Comparison of ENCODE assay signal across 11 cellular contexts in the genomic region with DNA sequence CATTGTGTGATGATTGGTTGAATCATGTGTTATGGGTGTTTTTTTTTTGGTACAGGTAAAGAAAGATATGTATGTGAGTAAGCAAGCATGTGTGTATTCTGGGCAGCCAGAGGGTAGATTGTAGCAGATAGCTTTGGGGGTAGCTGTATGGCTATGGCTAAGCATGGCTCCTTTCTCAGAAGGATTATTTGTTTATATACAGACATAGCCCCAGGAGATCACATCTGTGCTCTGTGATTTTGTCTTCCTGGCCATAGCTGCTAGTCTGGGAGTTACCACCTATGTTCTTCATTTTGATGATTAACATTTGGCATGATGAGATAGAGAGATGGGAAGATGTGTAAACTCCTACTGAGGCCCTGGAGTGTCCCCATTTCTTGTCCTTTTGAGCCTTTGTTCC. TPM values are rescaled to one million over a fixed set of nuclear protein-coding genes. Genes with fewer than 3 reads are reported as not detected.
A peak's percentile ranks its signal among the peaks of the same experiment; 100 is the strongest.
DNase-seq lines count a peak whose midpoint lies in the region; ATAC-seq and TF ChIP-seq lines count a peak whose summit lies in the region.
"Had no signal": no experiment of that assay in that cellular context is flagged by ENCODE, and none has a peak within 500 bp of the region (broad histone marks: within the 10 kb centered on the region; RNA-seq: fewer than 3 reads in every experiment).

No MANE protein-coding gene starts in this region.

- peaks cover 51% of the 10 kb centered on the region for H3K4me1 ChIP-seq in left ventricle myocardium inferior
- no peaks in the 10 kb centered on the region for H3K4me1 ChIP-seq in right cardiac atrium (ENCODE audit: control insufficient read depth, insufficient read depth, low read length)
- H3K4me1 ChIP-seq: HAP-1 had no signal

- no peaks in the 10 kb centered on the region for H3K27me3 Mint-ChIP-seq in glutamatergic neuron (ENCODE audit: unreplicated experiment)

- H3K27ac ChIP-seq in left ventricle myocardium inferior (replicated peaks) (peak overlapping the region; percentile 87), right cardiac atrium (ENCODE audit: low read length) (peak overlapping the region; percentile 85)
- H3K27ac ChIP-seq: 22Rv1 had no signal

- ATAC-seq in left ventricle myocardium superior (no peak), right cardiac atrium (no peak)

- H3K9me3 Mint-ChIP-seq in glutamatergic neuron (ENCODE audit: unreplicated experiment): no peaks in the 10 kb centered on the region
- H3K9me3 Mint-ChIP-seq: CD8-positive, alpha-beta memory T cell had no signal

- no peaks in the 10 kb centered on the region for H3K4me1 Mint-ChIP-seq in glutamatergic neuron (ENCODE audit: low read depth, unreplicated experiment)
- H3K4me1 Mint-ChIP-seq: CD8-positive, alpha-beta memory T cell had no signal

- H3K4me3 ChIP-seq in left ventricle myocardium inferior: no peak overlapping the region
- H3K4me3 ChIP-seq in right cardiac atrium (ENCODE audit: low read length): no peak overlapping the region
- H3K4me3 ChIP-seq: HAP-1 had no signal

- TF ChIP-seq CTCF in left ventricle myocardium inferior (IDR thresholded peaks at IDR 0.05; ENCODE audit: borderline replicate concordance): no peak
- TF ChIP-seq CTCF in glutamatergic neuron (IDR thresholded peaks at IDR 0.05; ENCODE audit: partially characterized antibody, unreplicated experiment): no peak

- H3K36me3 ChIP-seq in left ventricle myocardium inferior: no peaks in the 10 kb centered on the region
- H3K36me3 ChIP-seq: HAP-1 had no signal

- no peaks in the 10 kb centered on the region for H3K36me3 Mint-ChIP-seq in glutamatergic neuron (ENCODE audit: unreplicated experiment)
- H3K36me3 Mint-ChIP-seq: CD8-positive, alpha-beta memory T cell had no signal

- DNase-seq in NCI-H146 (lab: John Stamatoyannopoulos, UW): peak; percentile 8
- DNase-seq in NCI-H146 treated with DMSO at 0.1 percent for 48 hours (lab: John Stamatoyannopoulos, UW; ENCODE audit: unreplicated experiment): no peak
- DNase-seq in left ventricle myocardium inferior: no peak
- DNase-seq in left ventricle myocardium superior: no peak
- DNase-seq in right cardiac atrium: no peak
- DNase-seq in glutamatergic neuron: no peak
- no peak for DNase-seq in posterior cingulate gyrus
- DNase-seq: CD8-positive, alpha-beta memory T cell had no signal

- intact Hi-C loops in left ventricle myocardium inferior (cut with micrococcal nuclease): no loop called here
- intact Hi-C loops in left ventricle myocardium superior (cut with micrococcal nuclease): no loop called here
- intact Hi-C loops in right cardiac atrium (cut with DNase I): loop anchor here in 1 of 4 donors (10.0 kb wide), 1 partner anchor 320 kb away; a partner anchor contains a TSS
- intact Hi-C loops in posterior cingulate gyrus (cut with DNase I): no loop called here

- no peak overlapping the region for H3K27ac Mint-ChIP-seq in glutamatergic neuron (ENCODE audit: unreplicated experiment)
- H3K27ac Mint-ChIP-seq: CD8-positive, alpha-beta memory T cell had no signal

- no peak overlapping the region for H3K4me3 Mint-ChIP-seq in glutamatergic neuron (ENCODE audit: unreplicated experiment)
- H3K4me3 Mint-ChIP-seq: CD8-positive, alpha-beta memory T cell had no signal

- H3K27me3 ChIP-seq in left ventricle myocardium inferior (ENCODE audit: low read depth) (no peaks in the 10 kb centered on the region), right cardiac atrium (ENCODE audit: control insufficient read depth, insufficient read depth) (no peaks in the 10 kb centered on the region)

- H3K9me3 ChIP-seq in left ventricle myocardium inferior (replicated peaks) (no peaks in the 10 kb centered on the region), right cardiac atrium (ENCODE audit: control insufficient read depth, low read length) (no peaks in the 10 kb centered on the region)
- H3K9me3 ChIP-seq: HAP-1 had no signal

RNA-seq across cellular contexts. Expression of a gene that starts 23.2 kb away (rescaled TPM):
- total RNA-seq in left ventricle myocardium inferior: 54.9 TPM
- 51.0 TPM for total RNA-seq in left ventricle myocardium superior
- total RNA-seq in right cardiac atrium: 10 to 100 TPM; 70.0 to 98.2 (median 73.7) TPM
- 36.8 TPM for polyA plus RNA-seq in right cardiac atrium
- total RNA-seq in glutamatergic neuron (ENCODE audit: unreplicated experiment): 9.8 TPM
- total RNA-seq: A673 had no signal
